In genomic region chr10:110919349-110919931, GRCh38 we compare ENCODE assay signal across 8 cellular contexts. TPM values are rescaled to one million over a fixed set of nuclear protein-coding genes. Genes with fewer than 3 reads are reported as not detected.
DNase-seq lines count a peak whose midpoint lies in the region; ATAC-seq and TF ChIP-seq lines count a peak whose summit lies in the region.

TSS of gene SHOC2 (plus strand) at chr10:110919604. CDS start at chr10:110964359, 44,755 bp downstream.

- WGBS in stomach, 5 donors: 0 to 1% (median 1%) methylated on average over 24 to 57 of the region's 61 CpGs

- no peaks in the 10 kb centered on the region; the same call in 1 of the 2 replicates for H3K36me3 ChIP-seq in GM06990 (ENCODE audit: control insufficient read depth, insufficient read depth, low read length)
- H3K36me3 ChIP-seq in MM.1S (replicated peaks; ENCODE audit: insufficient read depth, low read length): no peaks in the 10 kb centered on the region
- H3K36me3 ChIP-seq in stomach: peaks cover 0 to 3% (median 0%) of the 10 kb centered on the region in 4 donors

- no peaks in the 10 kb centered on the region for H3K27me3 ChIP-seq in GM06990 (replicated peaks; ENCODE audit: control insufficient read depth, insufficient read depth, low read length)
- no peaks in the 10 kb centered on the region for H3K27me3 ChIP-seq in MM.1S (replicated peaks; ENCODE audit: insufficient read depth, low read length)
- H3K27me3 ChIP-seq in stomach: no peaks in the 10 kb centered on the region

- peak; percentile 3 for ATAC-seq in GM21825 (IDR thresholded peaks at IDR 0.05; ENCODE audit: unreplicated experiment)
- peak; percentile 49 to 57 for ATAC-seq in naive thymus-derived CD8-positive, alpha-beta T cell

- no peaks in the 10 kb centered on the region for H3K9me3 Mint-ChIP-seq in naive thymus-derived CD8-positive, alpha-beta T cell

- peak within 1 kb of the TSS; percentile 98 for H3K27ac ChIP-seq in MM.1S (ENCODE audit: low read length)
- peak within 1 kb of the TSS; percentile 93 to 100 (median 98) for H3K27ac ChIP-seq in stomach

- peaks cover 14% of the 10 kb centered on the region for H3K4me1 ChIP-seq in MM.1S (ENCODE audit: low read length)
- peaks cover 19 to 58% (median 39%) of the 10 kb centered on the region in 4 donors for H3K4me1 ChIP-seq in stomach

- TF ChIP-seq POLR2A in stomach (IDR thresholded peaks at IDR 0.05): peak in 1 of 4 donors; percentile 52

- intact Hi-C loops in stomach (cut with DNase I; ENCODE audit: low total_unique reads): no loop called here

- POLR2A ChIA-PET in naive thymus-derived CD8-positive, alpha-beta T cell (lab: Charles Lee): interaction anchor here (0.6 to 3.1 kb wide), 14 partner anchors 9 to 124 kb away, joined by 3 to 24 read pairs (median 4); partner anchors contain the start of gene PDCD4

- no peaks in the 10 kb centered on the region for H3K27me3 Mint-ChIP-seq in naive thymus-derived CD8-positive, alpha-beta T cell

- H3K36me3 Mint-ChIP-seq in naive thymus-derived CD8-positive, alpha-beta T cell: peaks cover 0 to 17% (median 4%) of the 10 kb centered on the region in 3 donors

- H3K4me3 ChIP-seq in GM06990 (replicated peaks; ENCODE audit: low read depth, low read length): peak within 1 kb of the TSS; percentile 98
- H3K4me3 ChIP-seq in MM.1S (ENCODE audit: low read length): peak within 1 kb of the TSS; percentile 97
- H3K4me3 ChIP-seq in epithelial cell of esophagus (ENCODE audit: low read length): peak within 1 kb of the TSS; percentile 97
- peak within 1 kb of the TSS; percentile 70 to 81 (median 76) for H3K4me3 ChIP-seq in stomach

- TF ChIP-seq CTCF in GM06990 (IDR thresholded peaks at IDR 0.05; ENCODE audit: insufficient read depth, low read length, poor library complexity, severe bottlenecking) (peak; percentile 31), MM.1S (IDR thresholded peaks at IDR 0.05; ENCODE audit: low read length) (peak; percentile 14; the same call in 1 of the 2 replicates), epithelial cell of esophagus (IDR thresholded peaks at IDR 0.05; ENCODE audit: insufficient read depth, low read depth, low read length, missing control alignments) (no peak), stomach (IDR thresholded peaks at IDR 0.05) (peak in 1 of 7 experiments; percentile 21)

- H2AFZ ChIP-seq in MM.1S (ENCODE audit: low read length): peak within 1 kb of the TSS; percentile 80

- H3K79me2 ChIP-seq in MM.1S (ENCODE audit: low read length): peaks cover 64% of the 10 kb centered on the region

- H3K9me3 ChIP-seq in MM.1S (replicated peaks; ENCODE audit: insufficient read depth, low read length) (no peaks in the 10 kb centered on the region), stomach (no peaks in the 10 kb centered on the region)

- no peak for DNase-seq in GM06990 (ENCODE audit: extremely low read depth, insufficient read length)
- peak; percentile 70 for DNase-seq in MM.1S
- peak; percentile 96 for DNase-seq in activated CD8-positive, alpha-beta memory T cell treated with anti-CD3 and anti-CD28 coated beads, Interleukin-2, amount 50 U/mL, for 48 hours
- peak; percentile 81 for DNase-seq in epithelial cell of esophagus (ENCODE audit: low read depth)
- peak in 9 of 10 donors; percentile 91 to 100 (median 99) for DNase-seq in naive thymus-derived CD8-positive, alpha-beta T cell
- peak; percentile 99 for DNase-seq in stomach
- no peak for DNase-seq in GF-D8 (lab: John Stamatoyannopoulos, UW)

- peak within 1 kb of the TSS; percentile 93 for H3K9ac ChIP-seq in MM.1S (ENCODE audit: low read length)

- no peaks in the 10 kb centered on the region for H3K9me2 ChIP-seq in MM.1S (replicated peaks; ENCODE audit: insufficient read depth, low read length)

- TF ChIP-seq EP300 in stomach (IDR thresholded peaks at IDR 0.05): no peak

- H3K4me1 Mint-ChIP-seq in naive thymus-derived CD8-positive, alpha-beta T cell: peaks cover 16 to 62% (median 49%) of the 10 kb centered on the region in 4 donors

- peak within 1 kb of the TSS; percentile 89 to 100 (median 98) for H3K4me3 Mint-ChIP-seq in naive thymus-derived CD8-positive, alpha-beta T cell

- peak within 1 kb of the TSS; percentile 81 for H3K4me2 ChIP-seq in MM.1S (ENCODE audit: low read depth, low read length)

- H3K27ac Mint-ChIP-seq in naive thymus-derived CD8-positive, alpha-beta T cell: peak within 1 kb of the TSS; percentile 99 to 100 (median 100)

- H4K20me1 ChIP-seq in MM.1S (ENCODE audit: insufficient read depth, low read length): peaks cover 2% of the 10 kb centered on the region; the same call in 1 of the 2 replicates

- H3F3A ChIP-seq in MM.1S (ENCODE audit: insufficient read depth, low read length): peaks cover 29% of the 10 kb centered on the region

RNA-seq across cellular contexts. Expression of gene SHOC2, which starts in this region (rescaled TPM):
- 10 to 100 TPM; 66.1 to 72.6 TPM for total RNA-seq in naive thymus-derived CD8-positive, alpha-beta T cell
- polyA plus RNA-seq in naive thymus-derived CD8-positive, alpha-beta T cell: 10 to 100 TPM; 43.2 to 58.3 (median 57.7) TPM
- total RNA-seq in stomach: 100 to 1,000 TPM in 1 of 5 donors, 10 to 100 TPM in 4; 24.9 to 550 (median 68.3) TPM
- 10 to 100 TPM; 13.2 to 27.2 (median 18.2) TPM for polyA plus RNA-seq in stomach

Comparison
In these comparisons a context has a peak if more than half of its experiments do, and no peak if none do; other contexts are left out.
1. DNase-seq: peak in MM.1S (single experiment), activated CD8-positive, alpha-beta memory T cell treated with anti-CD3 and anti-CD28 coated beads, Interleukin-2, amount 50 U/mL, for 48 hours (single experiment), epithelial cell of esophagus (single experiment), naive thymus-derived CD8-positive, alpha-beta T cell (9 of 10) and stomach (single experiment); none in GM06990 (single experiment) and GF-D8 (single experiment).
2. Peak in every context shown above with its lines, with median percentiles within 50 percentile points of each other: H3K4me3 ChIP-seq.